Comparison of ENCODE assay signal across 29 cellular contexts in genomic region chr20:49405062-49405683, GRCh38.
DNase-seq lines count a peak whose midpoint lies in the region; ATAC-seq and TF ChIP-seq lines count a peak whose summit lies in the region.
"Had no signal": no experiment of that assay in that cellular context is flagged by ENCODE, and none has a peak within 500 bp of the region (broad histone marks: within the 10 kb centered on the region; RNA-seq: fewer than 3 reads in every experiment).

No MANE protein-coding gene starts in this region.

- no peaks in the 10 kb centered on the region; the same call in 1 of the 2 replicates for H3K27me3 Mint-ChIP-seq in WTC11 (ENCODE audit: low read depth)

- CTCF ChIA-PET in WTC11 (lab: Charles Lee), result interaction anchor here (0.8 to 1.9 kb wide), 6 partner anchors 8 to 129 kb away, joined by 3 to 8 read pairs (median 4); no protein-coding TSS in a partner anchor

- peak overlapping the region; percentile 83 for H3K27ac Mint-ChIP-seq in WTC11
- H3K27ac Mint-ChIP-seq: activated CD4-positive, alpha-beta memory T cell treated with anti-CD3 and anti-CD28 coated beads for 36 hours; activated naive CD4-positive, alpha-beta T cell treated with anti-CD3 and anti-CD28 coated beads, Interleukin-2, amount 50 U/mL, for 24 hours; activated T-helper 17 cell treated with anti-CD3 and anti-CD28 coated beads, Interleukin-2, amount 50 U/mL, for 72 hours had no signal

- peak; percentile 25 for DNase-seq in NCI-H1092 treated with DMSO at 0.1 percent for 48 hours (lab: John Stamatoyannopoulos, UW)
- DNase-seq in NCI-H2227 treated with DMSO at 0.1 percent for 48 hours (lab: John Stamatoyannopoulos, UW), result peak; percentile 64
- no peak for DNase-seq in WTC11 (ENCODE audit: low spot score)
- peak; percentile 62 for DNase-seq in testis
- DNase-seq in stimulated activated naive CD4-positive, alpha-beta T cell (lab: John Stamatoyannopoulos, UW), result no peak
- DNase-seq in psoas muscle, result no peak
- no peak for DNase-seq in hippocampal formation (lab: John Stamatoyannopoulos, UW)
- DNase-seq: activated CD4-positive, alpha-beta memory T cell treated with anti-CD3 and anti-CD28 coated beads for 36 hours; cortex of kidney; effector memory CD8-positive, alpha-beta T cell; foreskin fibroblast; heart left ventricle; kidney glomerular epithelial cell; mucosa of descending colon; NCI-H2081 treated with DMSO at 0.1 percent for 48 hours; NCI-H510A treated with DMSO at 0.1 percent for 48 hours; pancreas; Peyer's patch; spleen; stimulated activated CD4-positive, alpha-beta T cell treated with anti-CD3 and anti-CD28 coated beads, Interleukin-2, amount 100 ng/mL, for 48 hours; substantia nigra; upper lobe of left lung had no signal

- no peaks in the 10 kb centered on the region for H3K9me3 ChIP-seq in testis
- H3K9me3 ChIP-seq in psoas muscle, result no peaks in the 10 kb centered on the region
- H3K9me3 ChIP-seq: heart left ventricle, mucosa of descending colon, pancreas, Peyer's patch, right atrium auricular region, spleen, upper lobe of left lung had no signal

- ATAC-seq in WTC11, result no peak
- ATAC-seq in psoas muscle, result no peak
- ATAC-seq: activated T-helper 17 cell treated with anti-CD3 and anti-CD28 coated beads, Interleukin-2, amount 50 U/mL, for 72 hours; effector memory CD8-positive, alpha-beta T cell; GM12878; heart left ventricle; mucosa of descending colon; pancreas had no signal

- H3K4me1 Mint-ChIP-seq in WTC11, result peaks cover 21% of the 10 kb centered on the region
- H3K4me1 Mint-ChIP-seq: activated naive CD4-positive, alpha-beta T cell treated with anti-CD3 and anti-CD28 coated beads, Interleukin-2, amount 50 U/mL, for 24 hours; activated T-helper 17 cell treated with anti-CD3 and anti-CD28 coated beads, Interleukin-2, amount 50 U/mL, for 72 hours had no signal

- H3K4me1 ChIP-seq in testis (peaks cover 23% of the 10 kb centered on the region), psoas muscle (peaks cover 8% of the 10 kb centered on the region)
- H3K4me1 ChIP-seq: pancreas, Peyer's patch, upper lobe of left lung had no signal

- H3K36me3 Mint-ChIP-seq in WTC11, result no peaks in the 10 kb centered on the region
- H3K36me3 Mint-ChIP-seq: activated CD4-positive, alpha-beta memory T cell treated with anti-CD3 and anti-CD28 coated beads for 36 hours; activated naive CD4-positive, alpha-beta T cell treated with anti-CD3 and anti-CD28 coated beads, Interleukin-2, amount 50 U/mL, for 24 hours had no signal

- H3K9me3 Mint-ChIP-seq in WTC11, result peaks cover 12% of the 10 kb centered on the region
- H3K9me3 Mint-ChIP-seq: activated CD4-positive, alpha-beta memory T cell treated with anti-CD3 and anti-CD28 coated beads for 36 hours; activated naive CD4-positive, alpha-beta T cell treated with anti-CD3 and anti-CD28 coated beads, Interleukin-2, amount 50 U/mL, for 24 hours; activated T-helper 17 cell treated with anti-CD3 and anti-CD28 coated beads, Interleukin-2, amount 50 U/mL, for 72 hours; effector memory CD8-positive, alpha-beta T cell; nephron had no signal

- H3K36me3 ChIP-seq in testis (ENCODE audit: low read depth, missing control alignments) (no peaks in the 10 kb centered on the region), psoas muscle (ENCODE audit: insufficient read depth in 1 of 2, low read depth in 1 of 2) (no peaks in the 10 kb centered on the region)
- H3K36me3 ChIP-seq: heart left ventricle, pancreas, Peyer's patch, right atrium auricular region, spleen, upper lobe of left lung had no signal

- no peak for TF ChIP-seq POLR2A in testis (IDR thresholded peaks at IDR 0.05)

- POLR2A ChIA-PET in WTC11 (lab: Charles Lee), result no interaction called here

- WGBS in testis, 2 donors, result 40 to 53% methylated on average over 8 of the region's 8 CpGs
- WGBS in psoas muscle, 3 donors, result 44 to 50% (median 50%) methylated on average over 8 of the region's 8 CpGs

- H3K27me3 ChIP-seq in testis (no peaks in the 10 kb centered on the region), psoas muscle (ENCODE audit: insufficient read depth in 3 of 3, low read length in 2 of 3) (no peaks in the 10 kb centered on the region)
- H3K27me3 ChIP-seq: pancreas, Peyer's patch, right atrium auricular region, upper lobe of left lung had no signal

- intact Hi-C loops in testis (cut with DNase I; ENCODE audit: low total_unique reads), result no loop called here
- intact Hi-C loops in psoas muscle (cut with DNase I), result no loop called here

- TF ChIP-seq CTCF in WTC11 (IDR thresholded peaks at IDR 0.05) (no peak), testis (IDR thresholded peaks at IDR 0.05) (no peak), psoas muscle (IDR thresholded peaks at IDR 0.05) (no peak)

- no peak overlapping the region for H3K4me3 Mint-ChIP-seq in WTC11
- H3K4me3 Mint-ChIP-seq: activated CD4-positive, alpha-beta memory T cell treated with anti-CD3 and anti-CD28 coated beads for 36 hours; activated naive CD4-positive, alpha-beta T cell treated with anti-CD3 and anti-CD28 coated beads, Interleukin-2, amount 50 U/mL, for 24 hours; activated T-helper 17 cell treated with anti-CD3 and anti-CD28 coated beads, Interleukin-2, amount 50 U/mL, for 72 hours; effector memory CD8-positive, alpha-beta T cell; nephron had no signal

- H3K4me3 ChIP-seq in testis, result no peak overlapping the region
- no peak overlapping the region for H3K4me3 ChIP-seq in psoas muscle
- H3K4me3 ChIP-seq: GM12878, heart left ventricle, lung, mucosa of descending colon, pancreas, Peyer's patch, right atrium auricular region, SK-N-MC, spleen, upper lobe of left lung had no signal

- H3K27ac ChIP-seq in testis (no peak overlapping the region), psoas muscle (no peak overlapping the region)
- H3K27ac ChIP-seq: heart left ventricle, pancreas, Peyer's patch, right atrium auricular region, SK-N-MC, spleen, upper lobe of left lung had no signal

TF ChIP-seq in WTC11, 78 proteins besides CTCF, POLR2A, EP300 and RAD21:
- no peak for TF ChIP-seq GRHL2 (CRISPR knock-in tag; IDR thresholded peaks at IDR 0.05; ENCODE audit: insufficient replicate concordance, severe bottlenecking)
- TF ChIP-seq ZNF121 (CRISPR knock-in tag; IDR thresholded peaks at IDR 0.05), result 0 out of 2 replicates have a peak, but pooled peaks have one; percentile 3
- no peak for TF ChIP-seq ZNF281 (CRISPR knock-in tag; IDR thresholded peaks at IDR 0.05)
- no peak for TF ChIP-seq ARID4B (CRISPR knock-in tag; IDR thresholded peaks at IDR 0.05; ENCODE audit: borderline replicate concordance)
- no peak for TF ChIP-seq USF1 (CRISPR knock-in tag; IDR thresholded peaks at IDR 0.05)

Comparison
In these comparisons a context has a peak if more than half of its experiments do, and no peak if none do; other contexts are left out.
1. DNase-seq: peak in NCI-H1092 treated with DMSO at 0.1 percent for 48 hours (single experiment), NCI-H2227 treated with DMSO at 0.1 percent for 48 hours (single experiment) and testis (single experiment); none in WTC11 (single experiment), stimulated activated naive CD4-positive, alpha-beta T cell (0 of 6), psoas muscle (0 of 2) and hippocampal formation (0 of 2).